14 cellular contexts compared by ENCODE assay signal in genomic region chr6:134714679-134715078, GRCh38.
DNase-seq lines count a peak whose midpoint lies in the region; ATAC-seq and TF ChIP-seq lines count a peak whose summit lies in the region.
"Had no signal": no experiment of that assay in that cellular context is flagged by ENCODE, and none has a peak within 500 bp of the region (broad histone marks: within the 10 kb centered on the region; RNA-seq: fewer than 3 reads in every experiment).

No MANE protein-coding gene starts in this region.

- H3K4ac ChIP-seq in neuronal stem cell (ENCODE audit: low read length), result no peak overlapping the region

- no peak overlapping the region for H3K14ac ChIP-seq in neuronal stem cell (ENCODE audit: low read length)

- H2BK120ac ChIP-seq in neuronal stem cell (ENCODE audit: low read depth, low read length), result no peak overlapping the region

- CTCF ChIA-PET in activated CD4-positive, alpha-beta memory T cell treated with anti-CD3 and anti-CD28 coated beads for 36 hours (lab: Charles Lee), result no interaction called here

- H3K4me1 ChIP-seq in neuronal stem cell (ENCODE audit: control insufficient read depth in 2 of 2, insufficient read depth in 1 of 2, low read depth in 1 of 2, low read length in 2 of 2), result no peaks in the 10 kb centered on the region

- no peaks in the 10 kb centered on the region for H3K4me1 Mint-ChIP-seq in activated CD4-positive, alpha-beta memory T cell treated with anti-CD3 and anti-CD28 coated beads for 36 hours (ENCODE audit: low read depth)
- H3K4me1 Mint-ChIP-seq in endothelial cell (ENCODE audit: unreplicated experiment), result no peaks in the 10 kb centered on the region

- no peak overlapping the region for H2BK15ac ChIP-seq in neuronal stem cell (ENCODE audit: low read length)

- H3K9me3 Mint-ChIP-seq in activated CD4-positive, alpha-beta memory T cell treated with anti-CD3 and anti-CD28 coated beads for 36 hours, result no peaks in the 10 kb centered on the region
- H3K9me3 Mint-ChIP-seq in endothelial cell (ENCODE audit: unreplicated experiment), result no peaks in the 10 kb centered on the region
- H3K9me3 Mint-ChIP-seq: CD4-positive, alpha-beta memory T cell had no signal

- no peaks in the 10 kb centered on the region for H3K27me3 ChIP-seq in neuronal stem cell (ENCODE audit: control insufficient read depth in 3 of 3, insufficient read depth in 3 of 3, low read depth in 1 of 3, low read length in 3 of 3)
- H3K27me3 ChIP-seq: gastroesophageal sphincter had no signal

- no peaks in the 10 kb centered on the region for H3K9me3 ChIP-seq in neuronal stem cell (replicated peaks in 1 of 2; ENCODE audit: control insufficient read depth in 2 of 2, insufficient read depth in 1 of 2, low read depth in 1 of 2, low read length in 2 of 2)
- H3K9me3 ChIP-seq: gastroesophageal sphincter had no signal

- intact Hi-C loops in activated CD4-positive, alpha-beta memory T cell treated with anti-CD3 and anti-CD28 coated beads for 36 hours (cut with micrococcal nuclease), result no loop called here

- no peak overlapping the region for H3K9ac ChIP-seq in neuronal stem cell (ENCODE audit: low read depth, low read length, poor library complexity)

- H3K23ac ChIP-seq in neuronal stem cell (ENCODE audit: low read depth, low read length, poor library complexity), result no peak overlapping the region

- H4K8ac ChIP-seq in neuronal stem cell (ENCODE audit: low read depth, low read length), result peak overlapping the region; percentile 78

- no peak overlapping the region for H3K27ac Mint-ChIP-seq in activated CD4-positive, alpha-beta memory T cell treated with anti-CD3 and anti-CD28 coated beads for 36 hours
- H3K27ac Mint-ChIP-seq in endothelial cell (ENCODE audit: unreplicated experiment), result no peak overlapping the region
- H3K27ac Mint-ChIP-seq: CD4-positive, alpha-beta memory T cell had no signal

- H2BK5ac ChIP-seq in neuronal stem cell (ENCODE audit: low read length), result no peak overlapping the region

- no peak overlapping the region for H4K91ac ChIP-seq in neuronal stem cell (ENCODE audit: low read depth, low read length, poor library complexity)

- H3K4me2 ChIP-seq in neuronal stem cell (ENCODE audit: insufficient read depth, low read length, poor library complexity, severe bottlenecking), result no peak overlapping the region

- H2AFZ ChIP-seq in neuronal stem cell (ENCODE audit: low read length), result no peak overlapping the region

- TF ChIP-seq CTCF in cardiac fibroblast (IDR thresholded peaks at IDR 0.05; ENCODE audit: low read depth, low read length) (no peak), endothelial cell (IDR thresholded peaks at IDR 0.05; ENCODE audit: unreplicated experiment) (no peak)

- POLR2A ChIA-PET in activated CD4-positive, alpha-beta memory T cell treated with anti-CD3 and anti-CD28 coated beads for 36 hours (lab: Charles Lee), result no interaction called here

- H3K36me3 Mint-ChIP-seq in activated CD4-positive, alpha-beta memory T cell treated with anti-CD3 and anti-CD28 coated beads for 36 hours, result no peaks in the 10 kb centered on the region
- no peaks in the 10 kb centered on the region for H3K36me3 Mint-ChIP-seq in endothelial cell (ENCODE audit: low read depth, unreplicated experiment)
- H3K36me3 Mint-ChIP-seq: CD4-positive, alpha-beta memory T cell had no signal

- H3K4me3 Mint-ChIP-seq in activated CD4-positive, alpha-beta memory T cell treated with anti-CD3 and anti-CD28 coated beads for 36 hours, result no peak overlapping the region
- no peak overlapping the region for H3K4me3 Mint-ChIP-seq in endothelial cell (ENCODE audit: unreplicated experiment)

- no CpG with 5 or more reads among the region's 8 CpGs for WGBS in neuronal stem cell (ENCODE audit: extremely low coverage in 2 of 2, insufficient read length in 2 of 2, insufficient replicate concordance in 1 of 2), 2 donors

- H2BK12ac ChIP-seq in neuronal stem cell (ENCODE audit: low read length), result no peak overlapping the region

- H3K27ac ChIP-seq in neuronal stem cell (replicated peaks; ENCODE audit: low read length), result no peak overlapping the region
- H3K27ac ChIP-seq: gastroesophageal sphincter had no signal

- DNase-seq in EH (ENCODE audit: low read depth), result peak; percentile 37
- peak; percentile 17 for DNase-seq in NCI-H128 (lab: John Stamatoyannopoulos, UW; ENCODE audit: unreplicated experiment)
- DNase-seq in cardiac fibroblast (ENCODE audit: low read depth in 2 of 2), result peak; percentile 68 to 79
- DNase-seq in neuronal stem cell (ENCODE audit: low spot score), result no peak
- DNase-seq in activated CD4-positive, alpha-beta memory T cell treated with anti-CD3 and anti-CD28 coated beads for 36 hours, result no peak
- no peak for DNase-seq in KG1 (lab: John Stamatoyannopoulos, UW)
- DNase-seq in endothelial cell (ENCODE audit: low spot score), result no peak
- DNase-seq: CD4-positive, alpha-beta memory T cell; cerebellar nuclear complex; left cardiac atrium; occipital lobe had no signal

- H3K27me3 Mint-ChIP-seq in activated CD4-positive, alpha-beta memory T cell treated with anti-CD3 and anti-CD28 coated beads for 36 hours, result peaks cover 5% of the 10 kb centered on the region
- no peaks in the 10 kb centered on the region for H3K27me3 Mint-ChIP-seq in endothelial cell (ENCODE audit: unreplicated experiment)

- no peak overlapping the region for H3K18ac ChIP-seq in neuronal stem cell (ENCODE audit: low read length)

- ATAC-seq in GM19023 (IDR thresholded peaks at IDR 0.05; ENCODE audit: unreplicated experiment), result no peak
- ATAC-seq: gastroesophageal sphincter, HCT116, left cardiac atrium had no signal

- H3K36me3 ChIP-seq in neuronal stem cell (replicated peaks in 1 of 2; ENCODE audit: control insufficient read depth in 2 of 2, insufficient read depth in 2 of 2, low read length in 2 of 2), result no peaks in the 10 kb centered on the region
- H3K36me3 ChIP-seq: gastroesophageal sphincter had no signal

- H3K79me1 ChIP-seq in neuronal stem cell (ENCODE audit: low read depth, low read length), result no peaks in the 10 kb centered on the region

- H3K4me3 ChIP-seq in cardiac fibroblast (replicated peaks in 1 of 2; ENCODE audit: low read depth in 2 of 2, low read length in 2 of 2) (no peak overlapping the region), neuronal stem cell (ENCODE audit: low read length in 2 of 2) (no peak overlapping the region)
- H3K4me3 ChIP-seq: gastroesophageal sphincter had no signal

- no peak overlapping the region for H2AK5ac ChIP-seq in neuronal stem cell (ENCODE audit: low read depth, low read length)

Comparison
In these comparisons a context has a peak if more than half of its experiments do, and no peak if none do; other contexts are left out.
1. DNase-seq: peak in EH (single experiment), NCI-H128 (single experiment) and cardiac fibroblast (2 of 2); none in neuronal stem cell (single experiment), activated CD4-positive, alpha-beta memory T cell treated with anti-CD3 and anti-CD28 coated beads for 36 hours (single experiment), KG1 (single experiment) and endothelial cell (single experiment).